In genomic region chr7:46696741-46697140, GRCh38 we compare ENCODE assay signal across 17 cellular contexts.
DNase-seq lines count a peak whose midpoint lies in the region; ATAC-seq, FAIRE-seq and TF ChIP-seq lines count a peak whose summit lies in the region.
"Had no signal": no experiment of that assay in that cellular context is flagged by ENCODE, and none has a peak within 500 bp of the region (broad histone marks: within the 10 kb centered on the region; RNA-seq: fewer than 3 reads in every experiment).

No MANE protein-coding gene starts in this region.

- no peaks in the 10 kb centered on the region for H3K36me3 ChIP-seq in ACC112 (ENCODE audit: insufficient read depth, low read length)
- H3K36me3 ChIP-seq in PC-9 (ENCODE audit: low read depth), result no peaks in the 10 kb centered on the region
- no peaks in the 10 kb centered on the region for H3K36me3 ChIP-seq in psoas muscle (ENCODE audit: insufficient read depth in 1 of 2, low read depth in 1 of 2)
- H3K36me3 ChIP-seq: HAP-1 had no signal

- ATAC-seq in T-helper 17 cell (no peak), psoas muscle (no peak)

- peaks cover 9% of the 10 kb centered on the region; the same call in 1 of the 2 replicates for H3K9me3 ChIP-seq in PC-9 (ENCODE audit: insufficient read depth, low read depth)
- no peaks in the 10 kb centered on the region for H3K9me3 ChIP-seq in T-helper 17 cell (ENCODE audit: control insufficient read depth, low read length, poor library complexity, severe bottlenecking)
- no peaks in the 10 kb centered on the region for H3K9me3 ChIP-seq in psoas muscle
- H3K9me3 ChIP-seq: HAP-1 had no signal

- peak; percentile 76 for DNase-seq in DMS53 (lab: John Stamatoyannopoulos, UW)
- no peak for DNase-seq in PC-9
- no peak for DNase-seq in T-helper 17 cell
- no peak for DNase-seq in psoas muscle
- no peak for DNase-seq in mucosa of gallbladder (ENCODE audit: low spot score)
- DNase-seq in activated CD4-positive, alpha-beta T cell treated with anti-CD3 and anti-CD28 coated beads for 4 hours, result no peak
- DNase-seq: C1 segment of cervical spinal cord; CD4-positive, alpha-beta T cell; DMS153; GF-D8; GOT3; HFFc6 had no signal

- no peaks in the 10 kb centered on the region for H3F3A ChIP-seq in PC-9 (ENCODE audit: insufficient read depth, low read depth)

- H3K27me3 ChIP-seq in ACC112 (ENCODE audit: insufficient read depth, low read length) (no peaks in the 10 kb centered on the region), PC-9 (ENCODE audit: insufficient read depth, low read depth) (no peaks in the 10 kb centered on the region), psoas muscle (ENCODE audit: insufficient read depth in 3 of 3, low read length in 2 of 3) (no peaks in the 10 kb centered on the region)

- no peak overlapping the region for H3K4me3 Mint-ChIP-seq in T-helper 17 cell
- H3K4me3 Mint-ChIP-seq: B cell; CD4-positive, alpha-beta T cell; HFFc6 had no signal

- H3K36me3 Mint-ChIP-seq in T-helper 17 cell (ENCODE audit: low read depth), result no peaks in the 10 kb centered on the region

- POLR2A ChIA-PET in PC-9 (lab: Charles Lee; ENCODE audit: unreplicated experiment), result no interaction called here

- H3K4me1 Mint-ChIP-seq in T-helper 17 cell, result no peaks in the 10 kb centered on the region
- H3K4me1 Mint-ChIP-seq: B cell had no signal

- H3K9me2 ChIP-seq in PC-9 (ENCODE audit: insufficient read depth), result 0 out of 2 replicates have a peak, but pooled peaks cover 8% of the 10 kb centered on the region

- CTCF ChIA-PET in PC-9 (lab: Charles Lee), result interaction anchor here (0.7 kb wide), 1 partner anchor 106 kb away, joined by 3 read pairs; no protein-coding TSS in a partner anchor

- no peak overlapping the region for H3K4me2 ChIP-seq in PC-9

- H3K27ac Mint-ChIP-seq in T-helper 17 cell, result no peak overlapping the region
- H3K27ac Mint-ChIP-seq: B cell; CD4-positive, alpha-beta T cell; HFFc6 had no signal

- FAIRE-seq in islet of Langerhans (lab: Jason Lieb, UNC), result peak; percentile 30
- FAIRE-seq: D721Med had no signal

- H3K4me3 ChIP-seq in ACC112 (ENCODE audit: low read depth, low read length), result no peak overlapping the region
- H3K4me3 ChIP-seq in PC-9, result no peak overlapping the region
- no peak overlapping the region for H3K4me3 ChIP-seq in psoas muscle
- H3K4me3 ChIP-seq: HAP-1 had no signal

- no peaks in the 10 kb centered on the region for H3K27me3 Mint-ChIP-seq in T-helper 17 cell
- H3K27me3 Mint-ChIP-seq: B cell; CD4-positive, alpha-beta T cell had no signal

- no peak overlapping the region for H3K27ac ChIP-seq in ACC112 (ENCODE audit: low read depth, low read length)
- no peak overlapping the region for H3K27ac ChIP-seq in PC-9
- H3K27ac ChIP-seq in psoas muscle, result no peak overlapping the region

- peak overlapping the region; percentile 72 for H2AFZ ChIP-seq in ACC112 (ENCODE audit: low read length, unreplicated experiment)
- peak overlapping the region; percentile 34; the same call in 1 of the 2 replicates for H2AFZ ChIP-seq in PC-9

- H3K79me2 ChIP-seq in ACC112 (ENCODE audit: control insufficient read depth, insufficient read depth, low read length, unreplicated experiment), result no peaks in the 10 kb centered on the region
- no peaks in the 10 kb centered on the region for H3K79me2 ChIP-seq in PC-9 (ENCODE audit: low read depth)

- no TSS peak for BruUV-seq in PC-9 (replicated peaks; lab: Mats Ljungman, UMichigan)

- no peaks in the 10 kb centered on the region for H4K20me1 ChIP-seq in PC-9 (ENCODE audit: insufficient read depth)

- TF ChIP-seq CTCF in PC-9 (conservative IDR thresholded peaks at IDR 0.05) (no peak), psoas muscle (IDR thresholded peaks at IDR 0.05) (no peak)

- 61 to 78% (median 75%) methylated on average over 1 of the region's 1 CpG for WGBS in psoas muscle, 3 donors

- intact Hi-C loops in PC-9 (cut with micrococcal nuclease; ENCODE audit: unreplicated experiment), result no loop called here
- intact Hi-C loops in psoas muscle (cut with DNase I), result no loop called here

- H3K4me1 ChIP-seq in ACC112 (ENCODE audit: control insufficient read depth, insufficient read depth, low read length, unreplicated experiment) (no peaks in the 10 kb centered on the region), PC-9 (replicated peaks; ENCODE audit: insufficient read depth) (peaks cover 14% of the 10 kb centered on the region), psoas muscle (no peaks in the 10 kb centered on the region)
- H3K4me1 ChIP-seq: HAP-1 had no signal
